1 cellular context compared by ENCODE assay signal in genomic region chr7:21030237-21030636, GRCh38.
A peak's percentile ranks its signal among the peaks of the same experiment; 100 is the strongest.
TF ChIP-seq lines count a peak whose summit lies in the region.

No MANE protein-coding gene starts in this region.

TF ChIP-seq in H1, 55 proteins besides CTCF, POLR2A, EP300 and RAD21 (continued from another document):
- TF ChIP-seq CHD7 (IDR thresholded peaks at IDR 0.05; ENCODE audit: insufficient replicate concordance, low read length) = peak; percentile 83
- peak; percentile 78 for TF ChIP-seq NANOG (IDR thresholded peaks at IDR 0.05; ENCODE audit: insufficient read depth, low read depth, low read length, poor library complexity, severe bottlenecking)
- no peak for TF ChIP-seq SIRT6 (IDR thresholded peaks at IDR 0.05; ENCODE audit: low read length)
- TF ChIP-seq HDAC2 (IDR thresholded peaks at IDR 0.05; ENCODE audit: borderline replicate concordance in 1 of 2, low read depth in 2 of 2, low read length in 2 of 2) = no peak
- TF ChIP-seq SP1 (IDR thresholded peaks at IDR 0.05; ENCODE audit: low read depth, low read length) = 0 out of 2 replicates have a peak, but pooled peaks have one; percentile 5
- no peak for TF ChIP-seq FOSL1 (IDR thresholded peaks at IDR 0.05; ENCODE audit: insufficient read depth, low read depth, low read length)
- no peak for TF ChIP-seq TAF7 (optimal IDR thresholded peaks at IDR 0.05; ENCODE audit: borderline replicate concordance, low read depth, low read length)
- TF ChIP-seq HDAC6 (IDR thresholded peaks at IDR 0.05; ENCODE audit: low read depth, low read length) = no peak
- no peak for TF ChIP-seq GTF2F1 (IDR thresholded peaks at IDR 0.05; ENCODE audit: borderline replicate concordance, low read depth, low read length)
- no peak for TF ChIP-seq E2F6 (IDR thresholded peaks at IDR 0.05)
- TF ChIP-seq SUZ12 (IDR thresholded peaks at IDR 0.05; ENCODE audit: low read length) = no peak
- TF ChIP-seq TAF1 (IDR thresholded peaks at IDR 0.05; ENCODE audit: low read depth, low read length) = no peak
- TF ChIP-seq RXRA (IDR thresholded peaks at IDR 0.05; ENCODE audit: insufficient read depth, low read depth, low read length) = no peak
- TF ChIP-seq RNF2 (IDR thresholded peaks at IDR 0.05; ENCODE audit: borderline replicate concordance, low read depth, low read length, missing control alignments, poor library complexity, severe bottlenecking) = no peak
- no peak for TF ChIP-seq JUND (IDR thresholded peaks at IDR 0.05; ENCODE audit: low read length)
- TF ChIP-seq POU5F1 (IDR thresholded peaks at IDR 0.05; ENCODE audit: low read depth, low read length) = 0 out of 2 replicates have a peak, but pooled peaks have one; percentile 68
- no peak for TF ChIP-seq BRCA1 (IDR thresholded peaks at IDR 0.05; ENCODE audit: low read depth, low read length)
- no peak for TF ChIP-seq CTBP2 (IDR thresholded peaks at IDR 0.05; ENCODE audit: borderline replicate concordance, insufficient read depth, insufficient read length, low read length)
- no peak for TF ChIP-seq KDM5A (IDR thresholded peaks at IDR 0.05; ENCODE audit: low read length)
- no peak for TF ChIP-seq TCF12 (IDR thresholded peaks at IDR 0.05; ENCODE audit: low read depth, low read length)
- TF ChIP-seq MAFK (IDR thresholded peaks at IDR 0.05; ENCODE audit: low read depth, low read length) = peak; percentile 66
- TF ChIP-seq USF2 (IDR thresholded peaks at IDR 0.05; ENCODE audit: low read length) = no peak
- no peak for TF ChIP-seq CREB1 (IDR thresholded peaks at IDR 0.05)
- TF ChIP-seq CBX8 (IDR thresholded peaks at IDR 0.05; ENCODE audit: borderline replicate concordance, low read depth, low read length) = no peak
- TF ChIP-seq ZNF274 (IDR thresholded peaks at IDR 0.05; ENCODE audit: borderline replicate concordance, extremely low read depth, low read length) = no peak
- TF ChIP-seq CHD2 (IDR thresholded peaks at IDR 0.05; ENCODE audit: low read length) = no peak
- TF ChIP-seq MAX (IDR thresholded peaks at IDR 0.05) = no peak
TF ChIP-seq in H1: peak in this region for 7.
